ENCODE assay signal across 9 cellular contexts in genomic region chr11:44568358-44568705, GRCh38. TPM values are rescaled to one million over a fixed set of nuclear protein-coding genes. Genes with fewer than 3 reads are reported as not detected.
A peak's percentile ranks its signal among the peaks of the same experiment; 100 is the strongest.
DNase-seq lines count a peak whose midpoint lies in the region; ATAC-seq and TF ChIP-seq lines count a peak whose summit lies in the region.
"Had no signal": no experiment of that assay in that cellular context is flagged by ENCODE, and none has a peak within 500 bp of the region (broad histone marks: within the 10 kb centered on the region; RNA-seq: fewer than 3 reads in every experiment).

No MANE protein-coding gene starts in this region.

- H3K36me3 ChIP-seq in tibial nerve = no peaks in the 10 kb centered on the region
- no peaks in the 10 kb centered on the region for H3K36me3 ChIP-seq in body of pancreas (replicated peaks in 1 of 2; ENCODE audit: insufficient read depth in 1 of 2, low read depth in 2 of 2)
- no peaks in the 10 kb centered on the region for H3K36me3 ChIP-seq in mucosa of descending colon (ENCODE audit: low read depth)

- no peak for TF ChIP-seq POLR2A in tibial nerve (IDR thresholded peaks at IDR 0.05)
- TF ChIP-seq POLR2A in body of pancreas (IDR thresholded peaks at IDR 0.05) = no peak

- H3K27me3 ChIP-seq in tibial nerve (no peaks in the 10 kb centered on the region), body of pancreas (no peaks in the 10 kb centered on the region)

- TF ChIP-seq EP300 in tibial nerve (IDR thresholded peaks at IDR 0.05) = no peak

- no peak overlapping the region for H3K4me3 ChIP-seq in tibial nerve
- H3K4me3 ChIP-seq in body of pancreas = no peak overlapping the region
- no peak overlapping the region for H3K4me3 ChIP-seq in mucosa of descending colon

- peak overlapping the region; percentile 97 for H3K4me3 Mint-ChIP-seq in activated naive CD4-positive, alpha-beta T cell treated with anti-CD3 and anti-CD28 coated beads, Interleukin-2, amount 50 U/mL, for 24 hours
- peak overlapping the region; percentile 92 for H3K4me3 Mint-ChIP-seq in activated naive CD8-positive, alpha-beta T cell treated with anti-CD3 and anti-CD28 coated beads for 36 hours
- peak overlapping the region; percentile 93 for H3K4me3 Mint-ChIP-seq in memory B cell

- H3K9me3 ChIP-seq in tibial nerve (no peaks in the 10 kb centered on the region), body of pancreas (no peaks in the 10 kb centered on the region), mucosa of descending colon (no peaks in the 10 kb centered on the region)

- peak overlapping the region; percentile 96 for H3K27ac Mint-ChIP-seq in activated naive CD4-positive, alpha-beta T cell treated with anti-CD3 and anti-CD28 coated beads, Interleukin-2, amount 50 U/mL, for 24 hours
- peak overlapping the region; percentile 91 for H3K27ac Mint-ChIP-seq in activated naive CD8-positive, alpha-beta T cell treated with anti-CD3 and anti-CD28 coated beads for 36 hours
- peak overlapping the region; percentile 89 for H3K27ac Mint-ChIP-seq in memory B cell

- 73 to 76% methylated on average over 4 of the region's 4 CpGs for WGBS in tibial nerve, 2 donors
- 94 to 95% methylated on average over 4 of the region's 4 CpGs for WGBS in body of pancreas, 2 donors

- peaks cover 64% of the 10 kb centered on the region for H3K4me1 Mint-ChIP-seq in activated naive CD4-positive, alpha-beta T cell treated with anti-CD3 and anti-CD28 coated beads, Interleukin-2, amount 50 U/mL, for 24 hours
- H3K4me1 Mint-ChIP-seq in activated naive CD8-positive, alpha-beta T cell treated with anti-CD3 and anti-CD28 coated beads for 36 hours = peaks cover 69% of the 10 kb centered on the region
- peaks cover 51% of the 10 kb centered on the region for H3K4me1 Mint-ChIP-seq in memory B cell

- DNase-seq in activated naive CD4-positive, alpha-beta T cell (lab: John Stamatoyannopoulos, UW) = no peak
- DNase-seq in activated naive CD8-positive, alpha-beta T cell treated with anti-CD3 and anti-CD28 coated beads for 36 hours = no peak
- DNase-seq in memory B cell (ENCODE audit: low spot score in 2 of 2) = no peak
- DNase-seq in tibial nerve (ENCODE audit: low spot score in 2 of 2) = no peak
- DNase-seq in body of pancreas = no peak
- DNase-seq in mucosa of descending colon = no peak
- no peak for DNase-seq in retina
- DNase-seq: activated CD8-positive, alpha-beta memory T cell treated with anti-CD3 and anti-CD28 coated beads, Interleukin-2, amount 50 U/mL, for 4 hours had no signal

- TF ChIP-seq CTCF in tibial nerve (IDR thresholded peaks at IDR 0.05) (no peak), body of pancreas (IDR thresholded peaks at IDR 0.05) (no peak), mucosa of descending colon (IDR thresholded peaks at IDR 0.05) (no peak)

- H3K27ac ChIP-seq in tibial nerve (peak overlapping the region in 3 of 4 donors; percentile 66 to 90 (median 76)), body of pancreas (peak overlapping the region in 2 of 4 donors; percentile 58 to 65)

- H3K27me3 Mint-ChIP-seq in activated naive CD4-positive, alpha-beta T cell treated with anti-CD3 and anti-CD28 coated beads, Interleukin-2, amount 50 U/mL, for 24 hours = no peaks in the 10 kb centered on the region
- no peaks in the 10 kb centered on the region for H3K27me3 Mint-ChIP-seq in activated naive CD8-positive, alpha-beta T cell treated with anti-CD3 and anti-CD28 coated beads for 36 hours
- H3K27me3 Mint-ChIP-seq in memory B cell = no peaks in the 10 kb centered on the region

- peaks cover 32% of the 10 kb centered on the region for H3K36me3 Mint-ChIP-seq in activated naive CD4-positive, alpha-beta T cell treated with anti-CD3 and anti-CD28 coated beads, Interleukin-2, amount 50 U/mL, for 24 hours
- H3K36me3 Mint-ChIP-seq in activated naive CD8-positive, alpha-beta T cell treated with anti-CD3 and anti-CD28 coated beads for 36 hours = peaks cover 68% of the 10 kb centered on the region
- peaks cover 21% of the 10 kb centered on the region for H3K36me3 Mint-ChIP-seq in memory B cell

- intact Hi-C loops in body of pancreas (cut with DNase I) (no loop called here), mucosa of descending colon (cut with DNase I, micrococcal nuclease) (no loop called here)

- ATAC-seq in memory B cell (ENCODE audit: low read depth) (no peak), body of pancreas (no peak), mucosa of descending colon (no peak)

- peaks cover 0 to 79% (median 54%) of the 10 kb centered on the region in 4 donors for H3K4me1 ChIP-seq in tibial nerve
- H3K4me1 ChIP-seq in body of pancreas = peaks cover 54% of the 10 kb centered on the region
- H3K4me1 ChIP-seq in mucosa of descending colon (ENCODE audit: low read depth) = peaks cover 29% of the 10 kb centered on the region

- H3K9me3 Mint-ChIP-seq in activated naive CD4-positive, alpha-beta T cell treated with anti-CD3 and anti-CD28 coated beads, Interleukin-2, amount 50 U/mL, for 24 hours = no peaks in the 10 kb centered on the region
- peaks cover 11% of the 10 kb centered on the region for H3K9me3 Mint-ChIP-seq in activated naive CD8-positive, alpha-beta T cell treated with anti-CD3 and anti-CD28 coated beads for 36 hours
- H3K9me3 Mint-ChIP-seq in memory B cell = no peaks in the 10 kb centered on the region

RNA-seq across cellular contexts. Expression of gene CD82, which starts 2.9 kb away (rescaled TPM):
- total RNA-seq in activated naive CD8-positive, alpha-beta T cell treated with anti-CD3 and anti-CD28 coated beads for 36 hours = 100 to 1,000 TPM; 339 to 343 TPM
- total RNA-seq in tibial nerve (10 to 100 TPM; 27.9 to 49.4 (median 43.4) TPM), body of pancreas (10 to 100 TPM; 11.4 to 13.5 TPM), mucosa of descending colon (10 to 100 TPM; 27.2 to 43.2 (median 29.6) TPM)

Comparison
In these comparisons a context has a peak if more than half of its experiments do, and no peak if none do; other contexts are left out.
1. RNA of gene CD82, which starts 2.9 kb away (total RNA-seq): 339 to 343 TPM in activated naive CD8-positive, alpha-beta T cell treated with anti-CD3 and anti-CD28 coated beads for 36 hours; 27.9 to 49.4 TPM in tibial nerve, 27.2 to 43.2 TPM in mucosa of descending colon and 11.4 to 13.5 TPM in body of pancreas; every median in the first group is over 4 times any median in the second.
2. Peak in every context shown above with its lines, with median percentiles within 50 percentile points of each other: H3K27ac Mint-ChIP-seq and H3K4me3 Mint-ChIP-seq.